Comparison of ENCODE assay signal across 1 cellular context in genomic region chr7:20744913-20745587, GRCh38.
TF ChIP-seq lines count a peak whose summit lies in the region.

No MANE protein-coding gene starts in this region.

TF ChIP-seq in HEK293, 187 proteins besides CTCF, POLR2A, EP300 and RAD21 (continued from another document):
- TF ChIP-seq PRDM6 (tag by site-specific recombination; IDR thresholded peaks at IDR 0.05) (peak; percentile 75), ZNF830 (tag by site-specific recombination; IDR thresholded peaks at IDR 0.05; ENCODE audit: low read depth) (no peak), FEZF1 (tag by site-specific recombination; IDR thresholded peaks at IDR 0.05) (peak; percentile 63), GLIS1 (tag by site-specific recombination; IDR thresholded peaks at IDR 0.05) (no peak), ZEB2 (tag by site-specific recombination; IDR thresholded peaks at IDR 0.05) (peak; percentile 43; the same call in 1 of the 2 replicates), ZNF423 (tag by site-specific recombination; IDR thresholded peaks at IDR 0.05) (no peak), HIC1 (tag by site-specific recombination; IDR thresholded peaks at IDR 0.05) (peak; percentile 61; the same call in 1 of the 2 replicates), ZNF169 (tag by site-specific recombination; IDR thresholded peaks at IDR 0.05) (no peak), KLF16 (tag by site-specific recombination; IDR thresholded peaks at IDR 0.05) (no peak), TSHZ1 (tag by site-specific recombination; IDR thresholded peaks at IDR 0.05; ENCODE audit: borderline replicate concordance) (peak; percentile 71), ZNF341 (tag by site-specific recombination; IDR thresholded peaks at IDR 0.05; ENCODE audit: low read depth) (peak; percentile 26; the same call in 1 of the 2 replicates)
